9 cellular contexts compared by ENCODE assay signal in genomic region chr2:90069290-90069894, GRCh38.
DNase-seq lines count a peak whose midpoint lies in the region; ATAC-seq and TF ChIP-seq lines count a peak whose summit lies in the region.
"Had no signal": no experiment of that assay in that cellular context is flagged by ENCODE, and none has a peak within 500 bp of the region (broad histone marks: within the 10 kb centered on the region; RNA-seq: fewer than 3 reads in every experiment).

No MANE protein-coding gene starts in this region.

- no peak overlapping the region for H3K4me3 Mint-ChIP-seq in CD8-positive, alpha-beta T cell
- H3K4me3 Mint-ChIP-seq: T-cell had no signal

- no peaks in the 10 kb centered on the region for H3K4me1 Mint-ChIP-seq in CD8-positive, alpha-beta T cell (ENCODE audit: low read depth)
- H3K4me1 Mint-ChIP-seq: T-cell had no signal

- no peaks in the 10 kb centered on the region for H3K9me3 Mint-ChIP-seq in CD8-positive, alpha-beta T cell

- CTCF ChIA-PET in CD8-positive, alpha-beta T cell (lab: Charles Lee) = no interaction called here

- no peaks in the 10 kb centered on the region for H3K36me3 ChIP-seq in adrenal gland (replicated peaks in 1 of 2)
- no peaks in the 10 kb centered on the region for H3K36me3 ChIP-seq in CD8-positive, alpha-beta T cell (ENCODE audit: insufficient read depth, low read length)

- TF ChIP-seq POLR2A in adrenal gland (IDR thresholded peaks at IDR 0.05) = no peak

- H3K4me3 ChIP-seq in adrenal gland = no peak overlapping the region
- H3K4me3 ChIP-seq in CD8-positive, alpha-beta T cell (ENCODE audit: low read depth, low read length) = no peak overlapping the region

- intact Hi-C loops in adrenal gland (cut with DNase I) = no loop called here
- intact Hi-C loops in CD8-positive, alpha-beta T cell (cut with DNase I, micrococcal nuclease) = no loop called here

- H3K27ac Mint-ChIP-seq in CD8-positive, alpha-beta T cell = no peak overlapping the region
- H3K27ac Mint-ChIP-seq: T-cell had no signal

- no peaks in the 10 kb centered on the region for H3K27me3 Mint-ChIP-seq in CD8-positive, alpha-beta T cell (ENCODE audit: low read depth)

- no peaks in the 10 kb centered on the region for H3K4me1 ChIP-seq in adrenal gland (replicated peaks in 1 of 2)
- no peaks in the 10 kb centered on the region for H3K4me1 ChIP-seq in CD8-positive, alpha-beta T cell (ENCODE audit: insufficient read depth, low read length)

- POLR2A ChIA-PET in CD8-positive, alpha-beta T cell (lab: Charles Lee) = no interaction called here

- H3K36me3 Mint-ChIP-seq in CD8-positive, alpha-beta T cell = no peaks in the 10 kb centered on the region
- H3K36me3 Mint-ChIP-seq: T-cell had no signal

- no peaks in the 10 kb centered on the region for H3K9me3 ChIP-seq in adrenal gland (replicated peaks in 1 of 3)
- H3K9me3 ChIP-seq in CD8-positive, alpha-beta T cell (ENCODE audit: low read length) = no peaks in the 10 kb centered on the region

- 30 to 71% (median 36%) methylated on average over 6 to 13 of the region's 13 CpGs for WGBS in adrenal gland, 4 donors

- peak in 4 of 6 experiments; percentile 18 to 61 (median 38) for TF ChIP-seq CTCF in adrenal gland (IDR thresholded peaks at IDR 0.05)
- no peak for TF ChIP-seq CTCF in CD8-positive, alpha-beta T cell (IDR thresholded peaks at IDR 0.05)

- no peak overlapping the region for H3K27ac ChIP-seq in adrenal gland
- no peak overlapping the region for H3K27ac ChIP-seq in CD8-positive, alpha-beta T cell (ENCODE audit: low read depth, low read length)

- peaks cover 5% of the 10 kb centered on the region for H3K27me3 ChIP-seq in adrenal gland
- no peaks in the 10 kb centered on the region for H3K27me3 ChIP-seq in CD8-positive, alpha-beta T cell (ENCODE audit: insufficient read depth, low read length)

- peak; percentile 39 for DNase-seq in D341Med (ENCODE audit: low spot score)
- DNase-seq in HuH-7.5 (ENCODE audit: low spot score) = peak; percentile 28
- DNase-seq in adrenal gland = peak in 6 of 7 donors; percentile 26 to 53 (median 37)
- peak; percentile 51 to 66 for DNase-seq in lung microvascular endothelial cell (ENCODE audit: low read depth in 2 of 2)
- no peak for DNase-seq in CD8-positive, alpha-beta T cell
- DNase-seq in NCI-H187 (lab: John Stamatoyannopoulos, UW) = no peak

- ATAC-seq in GM18909 (IDR thresholded peaks at IDR 0.05; ENCODE audit: poor library complexity, unreplicated experiment) = peak; percentile 82
- no peak for ATAC-seq in CD8-positive, alpha-beta T cell
- no peak for ATAC-seq in HG03469 (IDR thresholded peaks at IDR 0.05; ENCODE audit: unreplicated experiment)
- ATAC-seq: T-cell had no signal

Comparison
In these comparisons a context has a peak if more than half of its experiments do, and no peak if none do; other contexts are left out.
1. DNase-seq: peak in D341Med (single experiment), HuH-7.5 (single experiment), adrenal gland (6 of 7) and lung microvascular endothelial cell (2 of 2); none in CD8-positive, alpha-beta T cell (0 of 7) and NCI-H187 (0 of 2).